Comparison of ENCODE assay signal across 27 cellular contexts in genomic region chr14:28770061-28770460, GRCh38. TPM values are rescaled to one million over a fixed set of nuclear protein-coding genes. Genes with fewer than 3 reads are reported as not detected.
"Had no signal": no experiment of that assay in that cellular context is flagged by ENCODE, and none has a peak within 500 bp of the region (broad histone marks: within the 10 kb centered on the region; RNA-seq: fewer than 3 reads in every experiment).

No MANE protein-coding gene starts in this region.

- H3K27ac ChIP-seq: adrenal gland, ascending aorta, heart right ventricle, testis, vagina had no signal

- H3K4me1 ChIP-seq: testis had no signal

- ATAC-seq: activated T-cell treated with anti-CD3 and anti-CD28 coated beads, Interleukin-2, amount 50 U/mL, for 4 hours; heart right ventricle; left colon; sciatic nerve; stimulated activated naive B cell treated with anti-CD40 and anti-IgM and Interleukin-4, amounts not matched to agents 10 μg/mL and 1 μg/mL and 100 μg/mL, for 72 hours had no signal

- H3K4me2 ChIP-seq: smooth muscle cell had no signal

- H3K27me3 ChIP-seq: testis had no signal

- H3K36me3 ChIP-seq: adrenal gland, ascending aorta, heart right ventricle, vagina had no signal

- FAIRE-seq: keratinocyte had no signal

- DNase-seq: activated CD4-positive, alpha-beta T cell treated with anti-CD3 and anti-CD28 coated beads for 1 hour; activated CD4-positive, alpha-beta T cell treated with anti-CD3 and anti-CD28 coated beads, Interleukin-2, amount 50 U/mL, for 1 hour; activated CD8-positive, alpha-beta memory T cell treated with anti-CD3 and anti-CD28 coated beads for 24 hours; activated CD8-positive, alpha-beta memory T cell treated with anti-CD3 and anti-CD28 coated beads, Interleukin-2, amount 50 U/mL, for 4 hours; activated naive CD4-positive, alpha-beta T cell; activated T-cell treated with anti-CD3 and anti-CD28 coated beads, Interleukin-2, amount 50 U/mL, for 4 hours; adrenal gland; effector CD8-positive, alpha-beta T cell; erythroblast; foreskin fibroblast; heart right ventricle; left colon; nucleus accumbens; posterior cingulate gyrus; stimulated activated CD4-positive, alpha-beta T cell treated with anti-CD3 and anti-CD28 coated beads, Interleukin-2, amount 100 ng/mL, for 48 hours; stimulated activated CD8-positive, alpha-beta memory T cell treated with anti-CD3 and anti-CD28 coated beads, Interleukin-4, amount 100 ng/mL, for 48 hours; stimulated activated naive B cell treated with anti-CD40 and anti-IgM and Interleukin-4, amounts not matched to agents 10 μg/mL and 1 μg/mL and 100 μg/mL, for 72 hours; testis; trophoblast cell had no signal

- H3K4me3 ChIP-seq: adrenal gland, ascending aorta, heart right ventricle, smooth muscle cell, testis, vagina had no signal

- H3K9me3 ChIP-seq: adrenal gland, ascending aorta, testis, vagina had no signal

RNA-seq across cellular contexts. Expression of gene FOXG1, which starts 3.5 kb away (rescaled TPM):
- total RNA-seq: activated T-cell treated with anti-CD3 and anti-CD28 coated beads, Interleukin-2, amount 50 U/mL, for 4 hours; activated T-helper 2 cell treated with anti-CD3 and anti-CD28 coated beads, Interferon-gamma antibody, Interleukin-2, Interleukin-4, amounts not matched to agents 10 μg/mL and 5 μg/mL and 100 μg/mL, durations not matched to agents 14 hours and 24 hours and 36 hours; ascending aorta; fibroblast of lung; heart right ventricle; left colon; lower leg skin; smooth muscle cell; vagina had no signal
- polyA plus RNA-seq: fibroblast of lung, heart right ventricle, keratinocyte, smooth muscle cell had no signal
